In genomic region chr10:14553434-14553833, GRCh38 we compare ENCODE assay signal across 9 cellular contexts.
A peak's percentile ranks its signal among the peaks of the same experiment; 100 is the strongest.
DNase-seq lines count a peak whose midpoint lies in the region; ATAC-seq, FAIRE-seq and TF ChIP-seq lines count a peak whose summit lies in the region.
"Had no signal": no experiment of that assay in that cellular context is flagged by ENCODE, and none has a peak within 500 bp of the region (broad histone marks: within the 10 kb centered on the region; RNA-seq: fewer than 3 reads in every experiment).

No MANE protein-coding gene starts in this region.

- DNase-seq in SIG-M5 treated with dmso at 0.1 percent for 504 hours (lab: John Stamatoyannopoulos, UW; ENCODE audit: unreplicated experiment) (peak; percentile 34), SIG-M5 (lab: John Stamatoyannopoulos, UW) (no peak), RCC 7860 (ENCODE audit: low spot score) (peak; percentile 34), epithelial cell of prostate (ENCODE audit: low read depth, low spot score) (no peak), mucosa of descending colon (no peak), NCI-H748 (lab: John Stamatoyannopoulos, UW; ENCODE audit: unreplicated experiment) (no peak), WTC11 (ENCODE audit: low spot score) (no peak)
- DNase-seq: left cardiac atrium had no signal

- H3K27me3 Mint-ChIP-seq in stimulated activated naive CD8-positive, alpha-beta T cell treated with anti-CD3 and anti-CD28 coated beads, Interleukin-15, Interleukin-2, amounts not matched to agents 100 ng/mL and 50 ng/mL, for 24 hours, result no peaks in the 10 kb centered on the region
- no peaks in the 10 kb centered on the region for H3K27me3 Mint-ChIP-seq in WTC11 (ENCODE audit: low read depth)

- peak overlapping the region; percentile 70 for H3K27ac Mint-ChIP-seq in stimulated activated naive CD8-positive, alpha-beta T cell treated with anti-CD3 and anti-CD28 coated beads, Interleukin-15, Interleukin-2, amounts not matched to agents 100 ng/mL and 50 ng/mL, for 24 hours
- no peak overlapping the region for H3K27ac Mint-ChIP-seq in WTC11

- peak; percentile 37 for FAIRE-seq in RCC 7860 (lab: Jason Lieb, UNC)

- H3K4me3 ChIP-seq in mucosa of descending colon, result no peak overlapping the region

- H3K36me3 ChIP-seq in mucosa of descending colon (ENCODE audit: low read depth), result no peaks in the 10 kb centered on the region

- H3K4me1 ChIP-seq in mucosa of descending colon (ENCODE audit: low read depth), result peaks cover 45% of the 10 kb centered on the region

- CTCF ChIA-PET in WTC11 (lab: Charles Lee), result interaction anchor here (1.3 kb wide), 2 partner anchors 10 to 19 kb away, joined by 3 to 4 read pairs; no protein-coding TSS in a partner anchor

- no peak for TF ChIP-seq CTCF in mucosa of descending colon (IDR thresholded peaks at IDR 0.05)
- TF ChIP-seq CTCF in WTC11 (IDR thresholded peaks at IDR 0.05), result no peak

- peaks cover 97% of the 10 kb centered on the region for H3K4me1 Mint-ChIP-seq in stimulated activated naive CD8-positive, alpha-beta T cell treated with anti-CD3 and anti-CD28 coated beads, Interleukin-15, Interleukin-2, amounts not matched to agents 100 ng/mL and 50 ng/mL, for 24 hours (ENCODE audit: low read depth)
- H3K4me1 Mint-ChIP-seq in WTC11, result peaks cover 32% of the 10 kb centered on the region

- H3K27ac ChIP-seq in epithelial cell of prostate, result peak overlapping the region; percentile 79

- H3K36me3 Mint-ChIP-seq in stimulated activated naive CD8-positive, alpha-beta T cell treated with anti-CD3 and anti-CD28 coated beads, Interleukin-15, Interleukin-2, amounts not matched to agents 100 ng/mL and 50 ng/mL, for 24 hours (ENCODE audit: low read depth), result peaks cover 42% of the 10 kb centered on the region
- H3K36me3 Mint-ChIP-seq in WTC11, result no peaks in the 10 kb centered on the region

- H3K4me3 Mint-ChIP-seq in stimulated activated naive CD8-positive, alpha-beta T cell treated with anti-CD3 and anti-CD28 coated beads, Interleukin-15, Interleukin-2, amounts not matched to agents 100 ng/mL and 50 ng/mL, for 24 hours, result no peak overlapping the region
- no peak overlapping the region for H3K4me3 Mint-ChIP-seq in WTC11

- intact Hi-C loops in mucosa of descending colon (cut with DNase I, micrococcal nuclease), result no loop called here

- H3K9me3 Mint-ChIP-seq in stimulated activated naive CD8-positive, alpha-beta T cell treated with anti-CD3 and anti-CD28 coated beads, Interleukin-15, Interleukin-2, amounts not matched to agents 100 ng/mL and 50 ng/mL, for 24 hours, result no peaks in the 10 kb centered on the region
- no peaks in the 10 kb centered on the region for H3K9me3 Mint-ChIP-seq in WTC11

- ATAC-seq in mucosa of descending colon, result no peak
- ATAC-seq in WTC11, result no peak

- POLR2A ChIA-PET in WTC11 (lab: Charles Lee), result no interaction called here

- no peaks in the 10 kb centered on the region for H3K9me3 ChIP-seq in mucosa of descending colon

TF ChIP-seq in WTC11, 78 proteins besides CTCF, POLR2A, EP300 and RAD21:
- TF ChIP-seq, protein P1, sequence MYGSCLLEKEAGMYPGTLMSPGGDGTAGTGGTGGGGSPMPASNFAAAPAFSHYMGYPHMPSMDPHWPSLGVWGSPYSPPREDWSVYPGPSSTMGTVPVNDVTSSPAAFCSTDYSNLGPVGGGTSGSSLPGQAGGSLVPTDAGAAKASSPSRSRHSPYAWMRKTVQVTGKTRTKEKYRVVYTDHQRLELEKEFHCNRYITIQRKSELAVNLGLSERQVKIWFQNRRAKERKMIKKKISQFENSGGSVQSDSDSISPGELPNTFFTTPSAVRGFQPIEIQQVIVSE (CRISPR knock-in tag; IDR thresholded peaks at IDR 0.05; ENCODE audit: borderline replicate concordance), result no peak
- TF ChIP-seq SMAD4 (CRISPR knock-in tag; IDR thresholded peaks at IDR 0.05) (no peak), PRRX2 (CRISPR knock-in tag; IDR thresholded peaks at IDR 0.05) (no peak), AR (CRISPR knock-in tag; IDR thresholded peaks at IDR 0.05) (no peak), ZNF512 (CRISPR knock-in tag; IDR thresholded peaks at IDR 0.05; ENCODE audit: borderline replicate concordance) (no peak), NR2C2 (CRISPR knock-in tag; IDR thresholded peaks at IDR 0.05) (no peak), RORB (CRISPR knock-in tag; IDR thresholded peaks at IDR 0.05) (no peak), NFE2L1 (CRISPR knock-in tag; IDR thresholded peaks at IDR 0.05) (no peak), NR3C1 (CRISPR knock-in tag; conservative IDR thresholded peaks at IDR 0.05; ENCODE audit: low read depth) (no peak), SMAD3 (CRISPR knock-in tag; IDR thresholded peaks at IDR 0.05; ENCODE audit: borderline replicate concordance) (no peak), E2F5 (CRISPR knock-in tag; IDR thresholded peaks at IDR 0.05) (no peak)
- TF ChIP-seq, protein P2, sequence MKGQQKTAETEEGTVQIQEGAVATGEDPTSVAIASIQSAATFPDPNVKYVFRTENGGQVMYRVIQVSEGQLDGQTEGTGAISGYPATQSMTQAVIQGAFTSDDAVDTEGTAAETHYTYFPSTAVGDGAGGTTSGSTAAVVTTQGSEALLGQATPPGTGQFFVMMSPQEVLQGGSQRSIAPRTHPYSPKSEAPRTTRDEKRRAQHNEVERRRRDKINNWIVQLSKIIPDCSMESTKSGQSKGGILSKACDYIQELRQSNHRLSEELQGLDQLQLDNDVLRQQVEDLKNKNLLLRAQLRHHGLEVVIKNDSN (CRISPR knock-in tag; IDR thresholded peaks at IDR 0.05), result no peak
- TF ChIP-seq, protein P3, sequence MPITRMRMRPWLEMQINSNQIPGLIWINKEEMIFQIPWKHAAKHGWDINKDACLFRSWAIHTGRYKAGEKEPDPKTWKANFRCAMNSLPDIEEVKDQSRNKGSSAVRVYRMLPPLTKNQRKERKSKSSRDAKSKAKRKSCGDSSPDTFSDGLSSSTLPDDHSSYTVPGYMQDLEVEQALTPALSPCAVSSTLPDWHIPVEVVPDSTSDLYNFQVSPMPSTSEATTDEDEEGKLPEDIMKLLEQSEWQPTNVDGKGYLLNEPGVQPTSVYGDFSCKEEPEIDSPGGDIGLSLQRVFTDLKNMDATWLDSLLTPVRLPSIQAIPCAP (CRISPR knock-in tag; IDR thresholded peaks at IDR 0.05), result no peak
- TF ChIP-seq, protein P4, sequence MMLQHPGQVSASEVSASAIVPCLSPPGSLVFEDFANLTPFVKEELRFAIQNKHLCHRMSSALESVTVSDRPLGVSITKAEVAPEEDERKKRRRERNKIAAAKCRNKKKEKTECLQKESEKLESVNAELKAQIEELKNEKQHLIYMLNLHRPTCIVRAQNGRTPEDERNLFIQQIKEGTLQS (CRISPR knock-in tag; conservative IDR thresholded peaks at IDR 0.05), result no peak

Comparison
In these comparisons a context has a peak if more than half of its experiments do, and no peak if none do; other contexts are left out.
1. DNase-seq: peak in SIG-M5 treated with dmso at 0.1 percent for 504 hours (single experiment) and RCC 7860 (single experiment); none in SIG-M5 (single experiment), epithelial cell of prostate (single experiment), mucosa of descending colon (0 of 3), NCI-H748 (single experiment) and WTC11 (single experiment).